8 cellular contexts compared by ENCODE assay signal in the genomic region with DNA sequence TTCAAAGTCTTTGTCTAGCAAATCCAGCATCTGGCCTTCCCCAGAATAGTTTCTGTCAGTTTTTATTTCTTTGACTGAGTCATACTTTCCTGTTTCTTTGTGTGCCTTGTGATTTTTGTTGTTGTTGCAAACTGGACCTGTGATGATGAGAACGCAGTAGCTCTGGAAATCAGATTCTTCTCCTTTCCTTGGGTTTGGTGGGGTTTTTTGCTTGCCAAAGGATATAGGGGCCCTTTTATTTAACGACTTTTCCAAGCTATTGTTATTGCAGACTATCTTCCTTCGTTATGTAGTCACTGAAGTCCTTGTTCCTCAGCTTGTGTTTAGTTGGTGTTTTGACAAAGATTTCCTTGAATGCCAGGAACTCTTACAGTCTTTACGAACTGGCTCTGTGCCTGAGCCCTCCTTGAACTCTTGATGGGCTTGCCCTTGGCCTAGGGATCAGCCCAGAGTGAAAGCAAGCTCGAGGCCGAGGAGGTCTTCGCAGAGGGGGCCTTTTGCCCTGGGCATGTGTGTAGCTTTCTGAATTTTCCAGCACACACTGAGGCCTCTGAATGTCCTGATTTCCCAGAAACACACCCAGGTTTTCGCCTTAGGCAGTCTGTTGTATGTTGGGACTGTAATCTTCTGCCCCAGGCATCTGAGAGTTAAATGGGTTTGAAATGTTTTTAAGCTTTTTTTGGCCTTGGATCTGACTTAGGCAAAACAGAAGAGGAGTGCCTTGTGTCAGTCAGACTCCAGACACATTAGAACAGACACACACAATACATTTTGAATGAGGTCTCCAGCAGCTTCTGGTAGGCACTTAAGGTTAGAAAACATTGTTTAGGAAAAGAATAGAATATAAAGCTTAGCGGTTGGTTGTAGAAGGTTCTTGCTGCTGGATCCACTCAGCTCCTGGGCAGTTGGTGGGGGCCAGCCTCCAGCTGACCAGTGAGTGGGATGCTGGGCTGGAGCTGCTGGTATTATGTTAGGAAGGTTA. TPM values are rescaled to one million over a fixed set of nuclear protein-coding genes. Genes with fewer than 3 reads are reported as not detected.
A peak's percentile ranks its signal among the peaks of the same experiment; 100 is the strongest.
DNase-seq lines count a peak whose midpoint lies in the region; ATAC-seq and TF ChIP-seq lines count a peak whose summit lies in the region.

No MANE protein-coding gene starts in this region.

- H3K27ac Mint-ChIP-seq in stimulated activated naive CD8-positive, alpha-beta T cell treated with anti-CD3 and anti-CD28 coated beads, Interleukin-15, Interleukin-2, amounts not matched to agents 100 ng/mL and 50 ng/mL, for 24 hours = peak overlapping the region; percentile 51
- peak overlapping the region; percentile 98 for H3K27ac Mint-ChIP-seq in chondrocyte (ENCODE audit: unreplicated experiment)

- whole genome bisulfite sequencing in lung, 2 donors = 19 to 42% methylated on average over 9 of the region's 9 CpGs

- H3K4me1 ChIP-seq in lung (ENCODE audit: control insufficient read depth in 2 of 2, insufficient read depth in 2 of 2, low read length in 2 of 2) (peaks cover 28% of the 10 kb centered on the region in 2 donors), vagina (peaks cover 91% of the 10 kb centered on the region)

- H3K27ac ChIP-seq in lung (ENCODE audit: low read depth in 1 of 2, low read length in 1 of 2) = peak overlapping the region; percentile 77 to 92
- H3K27ac ChIP-seq in vagina = peak overlapping the region; percentile 96

- H3K36me3 Mint-ChIP-seq in stimulated activated naive CD8-positive, alpha-beta T cell treated with anti-CD3 and anti-CD28 coated beads, Interleukin-15, Interleukin-2, amounts not matched to agents 100 ng/mL and 50 ng/mL, for 24 hours (ENCODE audit: low read depth) = peaks cover 5% of the 10 kb centered on the region
- H3K36me3 Mint-ChIP-seq in chondrocyte (ENCODE audit: low read depth) = no peaks in the 10 kb centered on the region

- H3K36me3 ChIP-seq in lung (ENCODE audit: control insufficient read depth in 2 of 2, insufficient read depth in 2 of 2, low read length in 2 of 2) = no peaks in the 10 kb centered on the region
- no peaks in the 10 kb centered on the region for H3K36me3 ChIP-seq in vagina

- no peak for ATAC-seq in stimulated activated naive CD8-positive, alpha-beta T cell treated with anti-CD3 and anti-CD28 coated beads, Interleukin-15, Interleukin-2, amounts not matched to agents 100 U/mL and 50 U/mL, for 24 hours
- peak; percentile 47 for ATAC-seq in lung (ENCODE audit: insufficient read depth, low FRiP score)
- ATAC-seq in HG02588 (IDR thresholded peaks at IDR 0.05; ENCODE audit: unreplicated experiment) = no peak
- ATAC-seq in HG03342 (IDR thresholded peaks at IDR 0.05; ENCODE audit: unreplicated experiment) = no peak
- no peak for ATAC-seq in HG02852 (IDR thresholded peaks at IDR 0.05; ENCODE audit: unreplicated experiment)

- no peak for TF ChIP-seq POLR2A in vagina (IDR thresholded peaks at IDR 0.05)

- H3K9me3 ChIP-seq in lung (ENCODE audit: control insufficient read depth in 2 of 2, insufficient read depth in 1 of 2, low read length in 1 of 2) = peaks cover 0 to 1% of the 10 kb centered on the region in 2 donors
- H3K9me3 ChIP-seq in vagina = no peaks in the 10 kb centered on the region

- DNase-seq in stimulated activated naive CD8-positive, alpha-beta T cell treated with anti-CD3 and anti-CD28 coated beads, Interleukin-15, Interleukin-2, amounts not matched to agents 100 U/mL and 50 U/mL, for 24 hours = no peak
- DNase-seq in chondrocyte (ENCODE audit: low spot score) (no peak), lung (ENCODE audit: low spot score) (peak; percentile 63), vagina (ENCODE audit: extremely low spot score in 2 of 2) (no peak)

- H3K4me1 Mint-ChIP-seq in stimulated activated naive CD8-positive, alpha-beta T cell treated with anti-CD3 and anti-CD28 coated beads, Interleukin-15, Interleukin-2, amounts not matched to agents 100 ng/mL and 50 ng/mL, for 24 hours (ENCODE audit: low read depth) = peaks cover 56% of the 10 kb centered on the region
- peaks cover 66% of the 10 kb centered on the region for H3K4me1 Mint-ChIP-seq in chondrocyte (ENCODE audit: low read depth)

- no peaks in the 10 kb centered on the region for H3K27me3 Mint-ChIP-seq in stimulated activated naive CD8-positive, alpha-beta T cell treated with anti-CD3 and anti-CD28 coated beads, Interleukin-15, Interleukin-2, amounts not matched to agents 100 ng/mL and 50 ng/mL, for 24 hours
- no peaks in the 10 kb centered on the region for H3K27me3 Mint-ChIP-seq in chondrocyte (ENCODE audit: low read depth)

- H3K4me3 Mint-ChIP-seq in stimulated activated naive CD8-positive, alpha-beta T cell treated with anti-CD3 and anti-CD28 coated beads, Interleukin-15, Interleukin-2, amounts not matched to agents 100 ng/mL and 50 ng/mL, for 24 hours = no peak overlapping the region
- H3K4me3 Mint-ChIP-seq in chondrocyte (ENCODE audit: unreplicated experiment) = peak overlapping the region; percentile 20

- H3K4me3 ChIP-seq in lung = no peak overlapping the region
- peak overlapping the region in 1 of 2 donors; percentile 8 for H3K4me3 ChIP-seq in vagina

- H3K27me3 ChIP-seq in lung (ENCODE audit: control insufficient read depth, insufficient read depth) (no peaks in the 10 kb centered on the region), vagina (no peaks in the 10 kb centered on the region)

- no peaks in the 10 kb centered on the region for H3K9me3 Mint-ChIP-seq in stimulated activated naive CD8-positive, alpha-beta T cell treated with anti-CD3 and anti-CD28 coated beads, Interleukin-15, Interleukin-2, amounts not matched to agents 100 ng/mL and 50 ng/mL, for 24 hours
- no peaks in the 10 kb centered on the region for H3K9me3 Mint-ChIP-seq in chondrocyte (ENCODE audit: low read depth)

- intact Hi-C loops in vagina (cut with DNase I) = no loop called here

- no peak for TF ChIP-seq CTCF in chondrocyte (IDR thresholded peaks at IDR 0.05)
- TF ChIP-seq CTCF in lung (IDR thresholded peaks at IDR 0.05; ENCODE audit: control extremely low read depth, extremely low read depth) = no peak
- no peak for TF ChIP-seq CTCF in vagina (IDR thresholded peaks at IDR 0.05)

RNA-seq across cellular contexts. Expression of gene FOXK2, which starts 17.0 kb away (rescaled TPM):
- total RNA-seq in chondrocyte = 47.6 to 49.5 TPM (median 49.4 TPM) in 3 replicates
- 10 to 100 TPM; 40.4 to 59.8 TPM for total RNA-seq in lung
- 10 to 100 TPM; 23.4 to 26.4 TPM for polyA plus RNA-seq in lung
- total RNA-seq in vagina = 55.5 TPM
